In genomic region chr6:27312950-27313271, GRCh38 we compare ENCODE assay signal across 9 cellular contexts. TPM values are rescaled to one million over a fixed set of nuclear protein-coding genes. Genes with fewer than 3 reads are reported as not detected.
DNase-seq lines count a peak whose midpoint lies in the region; ATAC-seq and TF ChIP-seq lines count a peak whose summit lies in the region.
"Had no signal": no experiment of that assay in that cellular context is flagged by ENCODE, and none has a peak within 500 bp of the region (broad histone marks: within the 10 kb centered on the region; RNA-seq: fewer than 3 reads in every experiment).

No MANE protein-coding gene starts in this region.

- intact Hi-C loops in right cardiac atrium (cut with DNase I) = no loop called here
- intact Hi-C loops in Right ventricle myocardium inferior (cut with DNase I) = no loop called here
- intact Hi-C loops in vagina (cut with DNase I) = no loop called here

- H3K27me3 ChIP-seq in right cardiac atrium (ENCODE audit: control insufficient read depth, insufficient read depth) = no peaks in the 10 kb centered on the region
- H3K27me3 ChIP-seq in iPS-18a (ENCODE audit: control insufficient read depth, insufficient read depth, low read length) = peaks cover 45% of the 10 kb centered on the region
- H3K27me3 ChIP-seq in vagina = no peaks in the 10 kb centered on the region

- DNase-seq in right cardiac atrium (no peak), Right ventricle myocardium inferior (ENCODE audit: missing footprints) (no peak), NCI-H1092 (lab: John Stamatoyannopoulos, UW) (no peak), vagina (ENCODE audit: extremely low spot score in 2 of 2) (no peak), HT-29 (ENCODE audit: low spot score) (no peak), NCI-H774 (lab: John Stamatoyannopoulos, UW) (no peak)

- TF ChIP-seq CTCF in VCaP (conservative IDR thresholded peaks at IDR 0.05) (peak; percentile 64), vagina (IDR thresholded peaks at IDR 0.05) (no peak)

- peak overlapping the region; percentile 61 for H3K4me3 ChIP-seq in right cardiac atrium (ENCODE audit: low read length)
- H3K4me3 ChIP-seq in iPS-18a (ENCODE audit: low read length) = peak overlapping the region; percentile 72
- H3K4me3 ChIP-seq in vagina = peak overlapping the region in 1 of 2 donors; percentile 43

- no peak overlapping the region for H3K9ac ChIP-seq in iPS-18a (ENCODE audit: low read length)

- H3K4me1 ChIP-seq in right cardiac atrium (ENCODE audit: control insufficient read depth, insufficient read depth, low read length) (no peaks in the 10 kb centered on the region), iPS-18a (ENCODE audit: control insufficient read depth, low read depth, low read length) (no peaks in the 10 kb centered on the region), vagina (peaks cover 8% of the 10 kb centered on the region)

- no peak for TF ChIP-seq POLR2A in vagina (IDR thresholded peaks at IDR 0.05)

- H3K9me3 ChIP-seq in right cardiac atrium (ENCODE audit: control insufficient read depth, low read length) = no peaks in the 10 kb centered on the region
- no peaks in the 10 kb centered on the region for H3K9me3 ChIP-seq in iPS-18a (ENCODE audit: control insufficient read depth, low read depth, low read length)
- no peaks in the 10 kb centered on the region for H3K9me3 ChIP-seq in vagina

- ATAC-seq in right cardiac atrium (no peak), Right ventricle myocardium inferior (no peak)

- no peaks in the 10 kb centered on the region for H3K36me3 ChIP-seq in iPS-18a (ENCODE audit: control insufficient read depth, low read depth, low read length)
- no peaks in the 10 kb centered on the region for H3K36me3 ChIP-seq in vagina

- 21% methylated on average over 8 of the region's 8 CpGs for WGBS in right cardiac atrium

- H3K27ac ChIP-seq in right cardiac atrium (ENCODE audit: low read length) (no peak overlapping the region), VCaP (no peak overlapping the region), iPS-18a (ENCODE audit: low read length) (no peak overlapping the region), vagina (no peak overlapping the region)

RNA-seq across cellular contexts. Expression of gene POM121L2, which starts 0.8 kb away (rescaled TPM):
- total RNA-seq in right cardiac atrium (not detected), Right ventricle myocardium inferior (not detected), vagina (not detected)
- polyA plus RNA-seq in right cardiac atrium = not detected
- not detected in 2 replicates for total RNA-seq in HT-29 (2014; rRNA removed; shearing (Covaris generic))
- total RNA-seq: kidney epithelial cell had no signal
